In the genomic region with DNA sequence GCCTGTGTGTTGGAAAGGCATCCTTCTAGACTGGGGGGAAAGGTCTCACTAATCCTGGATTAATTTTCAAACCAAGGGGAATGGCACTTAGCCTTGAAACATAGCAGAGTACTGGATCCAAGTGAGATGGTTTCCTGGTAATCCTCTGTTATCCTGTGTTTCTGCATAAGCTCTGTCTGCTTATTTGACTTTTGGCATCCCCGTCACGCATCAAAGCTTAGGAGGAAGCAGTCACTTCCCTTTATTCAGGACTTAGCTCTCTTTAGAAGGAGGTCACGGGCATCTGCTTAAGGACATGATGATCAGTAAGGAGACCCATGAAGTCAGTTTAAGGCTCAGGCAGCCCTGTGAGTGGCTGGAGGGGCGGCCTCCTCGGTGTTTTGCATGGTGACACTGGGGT, we compare ENCODE assay signal across 10 cellular contexts. TPM values are rescaled to one million over a fixed set of nuclear protein-coding genes. Genes with fewer than 3 reads are reported as not detected.
A peak's percentile ranks its signal among the peaks of the same experiment; 100 is the strongest.
DNase-seq lines count a peak whose midpoint lies in the region; ATAC-seq, FAIRE-seq and TF ChIP-seq lines count a peak whose summit lies in the region.
"Had no signal": no experiment of that assay in that cellular context is flagged by ENCODE, and none has a peak within 500 bp of the region (broad histone marks: within the 10 kb centered on the region; RNA-seq: fewer than 3 reads in every experiment).

No MANE protein-coding gene starts in this region.

- H3K36me3 Mint-ChIP-seq in naive thymus-derived CD4-positive, alpha-beta T cell, result peaks cover 0 to 7% (median 0%) of the 10 kb centered on the region in 5 donors
- H3K36me3 Mint-ChIP-seq: activated naive CD4-positive, alpha-beta T cell treated with anti-CD3 and anti-CD28 coated beads, Interleukin-2, amount 50 U/mL, for 24 hours had no signal

- no peak overlapping the region for H3K9ac ChIP-seq in endothelial cell of umbilical vein (replicated peaks; ENCODE audit: extremely low read depth, insufficient read depth, low read length)

- no TSS peak for BruUV-seq in endothelial cell of umbilical vein (replicated peaks; lab: Mats Ljungman, UMichigan)

- no peak for TF ChIP-seq POLR2A in endothelial cell of umbilical vein (IDR thresholded peaks at IDR 0.05; ENCODE audit: low read depth, low read length)
- no peak for TF ChIP-seq POLR2A in vagina (IDR thresholded peaks at IDR 0.05)
- TF ChIP-seq POLR2A in breast epithelium (IDR thresholded peaks at IDR 0.05), result no peak

- CTCF ChIA-PET in endothelial cell of umbilical vein (lab: Charles Lee), result interaction anchor here (0.9 to 2.9 kb wide), 10 partner anchors 10 to 73 kb away, joined by 3 to 11 read pairs (median 6); no protein-coding TSS in a partner anchor
- CTCF ChIA-PET in naive thymus-derived CD4-positive, alpha-beta T cell (lab: Charles Lee), result interaction anchor here (0.6 kb wide), 1 partner anchor 57 kb away, joined by 4 read pairs; no protein-coding TSS in a partner anchor

- H3K27me3 ChIP-seq in endothelial cell of umbilical vein (ENCODE audit: control insufficient read depth in 2 of 2, insufficient read depth in 2 of 2, low read length in 2 of 2), result no peaks in the 10 kb centered on the region
- no peaks in the 10 kb centered on the region for H3K27me3 ChIP-seq in naive thymus-derived CD4-positive, alpha-beta T cell (ENCODE audit: control insufficient read depth in 2 of 2, insufficient read depth in 2 of 2, low read length in 2 of 2)
- no peaks in the 10 kb centered on the region for H3K27me3 ChIP-seq in vagina
- H3K27me3 ChIP-seq in breast epithelium, result no peaks in the 10 kb centered on the region

- no peaks in the 10 kb centered on the region for H3K4me1 Mint-ChIP-seq in naive thymus-derived CD4-positive, alpha-beta T cell
- H3K4me1 Mint-ChIP-seq: activated CD4-positive, alpha-beta T cell treated with anti-CD3 and anti-CD28 coated beads for 36 hours; activated naive CD4-positive, alpha-beta T cell treated with anti-CD3 and anti-CD28 coated beads, Interleukin-2, amount 50 U/mL, for 24 hours had no signal

- no peaks in the 10 kb centered on the region for H3K9me3 Mint-ChIP-seq in naive thymus-derived CD4-positive, alpha-beta T cell
- H3K9me3 Mint-ChIP-seq: activated naive CD4-positive, alpha-beta T cell treated with anti-CD3 and anti-CD28 coated beads, Interleukin-2, amount 50 U/mL, for 24 hours had no signal

- peak; percentile 33 for ATAC-seq in Right ventricle myocardium superior (ENCODE audit: poor library complexity)
- peak; percentile 26 for ATAC-seq in naive thymus-derived CD4-positive, alpha-beta T cell
- ATAC-seq in HG03159 (IDR thresholded peaks at IDR 0.05; ENCODE audit: unreplicated experiment), result no peak
- ATAC-seq: activated CD4-positive, alpha-beta T cell treated with anti-CD3 and anti-CD28 coated beads for 36 hours had no signal

- POLR2A ChIA-PET in endothelial cell of umbilical vein (lab: Charles Lee), result no interaction called here
- POLR2A ChIA-PET in naive thymus-derived CD4-positive, alpha-beta T cell (lab: Charles Lee), result no interaction called here

- TF ChIP-seq CTCF in endothelial cell of umbilical vein (IDR thresholded peaks at IDR 0.05; ENCODE audit: extremely low read depth in 1 of 2, insufficient read depth in 1 of 2, low read depth in 1 of 2, low read length in 2 of 2) (no peak), vagina (IDR thresholded peaks at IDR 0.05) (no peak), breast epithelium (IDR thresholded peaks at IDR 0.05) (no peak)

- no peak overlapping the region for H3K4me3 Mint-ChIP-seq in naive thymus-derived CD4-positive, alpha-beta T cell
- H3K4me3 Mint-ChIP-seq: activated CD4-positive, alpha-beta T cell treated with anti-CD3 and anti-CD28 coated beads for 36 hours; activated naive CD4-positive, alpha-beta T cell treated with anti-CD3 and anti-CD28 coated beads, Interleukin-2, amount 50 U/mL, for 24 hours had no signal

- DNase-seq in Right ventricle myocardium superior (no peak), cardiac septum (ENCODE audit: low spot score) (no peak), endothelial cell of umbilical vein (ENCODE audit: low read depth, low spot score) (peak; percentile 67), vagina (ENCODE audit: extremely low spot score in 2 of 2) (no peak), urothelium cell line (ENCODE audit: low spot score) (no peak), breast epithelium (ENCODE audit: low spot score in 2 of 2) (no peak)
- no peak for DNase-seq in naive thymus-derived CD4-positive, alpha-beta T cell
- DNase-seq: activated CD4-positive, alpha-beta T cell treated with anti-CD3 and anti-CD28 coated beads for 36 hours had no signal

- no peak overlapping the region for H3K27ac Mint-ChIP-seq in naive thymus-derived CD4-positive, alpha-beta T cell
- H3K27ac Mint-ChIP-seq: activated CD4-positive, alpha-beta T cell treated with anti-CD3 and anti-CD28 coated beads for 36 hours; activated naive CD4-positive, alpha-beta T cell treated with anti-CD3 and anti-CD28 coated beads, Interleukin-2, amount 50 U/mL, for 24 hours had no signal

- intact Hi-C loops in Right ventricle myocardium superior (cut with DNase I), result no loop called here
- intact Hi-C loops in cardiac septum (cut with DNase I), result no loop called here
- intact Hi-C loops in endothelial cell of umbilical vein (cut with micrococcal nuclease), result loop anchor here (2.0 kb wide), 1 partner anchor 18 kb away; no protein-coding TSS in a partner anchor
- intact Hi-C loops in naive thymus-derived CD4-positive, alpha-beta T cell (cut with micrococcal nuclease), result no loop called here
- intact Hi-C loops in vagina (cut with DNase I), result no loop called here
- intact Hi-C loops in breast epithelium (cut with DNase I; ENCODE audit: low total_unique reads), result no loop called here

- H3K4me1 ChIP-seq in endothelial cell of umbilical vein (ENCODE audit: control insufficient read depth, extremely low read depth, insufficient read depth, low read length), result peaks cover 45% of the 10 kb centered on the region
- no peaks in the 10 kb centered on the region for H3K4me1 ChIP-seq in naive thymus-derived CD4-positive, alpha-beta T cell (ENCODE audit: control insufficient read depth in 2 of 2, insufficient read depth in 2 of 2, low read length in 2 of 2)
- H3K4me1 ChIP-seq in vagina, result peaks cover 19% of the 10 kb centered on the region
- no peaks in the 10 kb centered on the region for H3K4me1 ChIP-seq in breast epithelium

- no peak overlapping the region for H3K4me3 ChIP-seq in endothelial cell of umbilical vein (replicated peaks in 1 of 3; ENCODE audit: insufficient read depth in 1 of 3, low read depth in 1 of 3, low read length in 3 of 3)
- no peak overlapping the region for H3K4me3 ChIP-seq in naive thymus-derived CD4-positive, alpha-beta T cell (ENCODE audit: low read length)
- H3K4me3 ChIP-seq in vagina, result no peak overlapping the region
- H3K4me3 ChIP-seq in breast epithelium, result no peak overlapping the region

- H3K36me3 ChIP-seq in endothelial cell of umbilical vein (ENCODE audit: control insufficient read depth in 2 of 2, extremely low read depth in 1 of 2, insufficient read depth in 2 of 2, low read length in 2 of 2), result peaks cover 4% of the 10 kb centered on the region in 2 experiments
- H3K36me3 ChIP-seq in naive thymus-derived CD4-positive, alpha-beta T cell (ENCODE audit: control insufficient read depth in 2 of 3, insufficient read depth in 3 of 3, low read length in 3 of 3), result no peaks in the 10 kb centered on the region
- H3K36me3 ChIP-seq in vagina, result no peaks in the 10 kb centered on the region
- no peaks in the 10 kb centered on the region for H3K36me3 ChIP-seq in breast epithelium

- peak overlapping the region; percentile 5 for H3K4me2 ChIP-seq in endothelial cell of umbilical vein (ENCODE audit: insufficient read depth, low read length)

- FAIRE-seq in endothelial cell of umbilical vein (lab: Jason Lieb, UNC), result peak; percentile 84
- no peak for FAIRE-seq in urothelium cell line (lab: Jason Lieb, UNC)

- no peaks in the 10 kb centered on the region for H3K9me3 ChIP-seq in endothelial cell of umbilical vein (replicated peaks; ENCODE audit: control insufficient read depth, insufficient read depth, low read length)
- no peaks in the 10 kb centered on the region for H3K9me3 ChIP-seq in naive thymus-derived CD4-positive, alpha-beta T cell (ENCODE audit: control insufficient read depth in 2 of 3, low read length in 3 of 3)
- no peaks in the 10 kb centered on the region for H3K9me3 ChIP-seq in vagina
- no peaks in the 10 kb centered on the region for H3K9me3 ChIP-seq in breast epithelium

- no peaks in the 10 kb centered on the region for H3K79me2 ChIP-seq in endothelial cell of umbilical vein (ENCODE audit: control insufficient read depth, insufficient read depth, low read length)

- H3K27ac ChIP-seq in endothelial cell of umbilical vein (ENCODE audit: insufficient read depth, low read depth, low read length), result peak overlapping the region; percentile 22
- H3K27ac ChIP-seq in naive thymus-derived CD4-positive, alpha-beta T cell (ENCODE audit: low read depth, low read length), result no peak overlapping the region
- H3K27ac ChIP-seq in vagina, result peak overlapping the region; percentile 65
- peak overlapping the region in 1 of 2 donors; percentile 61 for H3K27ac ChIP-seq in breast epithelium

- dilution Hi-C loops in endothelial cell of umbilical vein (cut with MboI; ENCODE audit: extremely low pct_ligation_motif_present, low sequenced_read_pairs), result no loop called here

- H3K9me1 ChIP-seq in endothelial cell of umbilical vein (replicated peaks; ENCODE audit: control insufficient read depth, extremely low read depth, insufficient read depth, low read length), result no peaks in the 10 kb centered on the region

- H2AFZ ChIP-seq in endothelial cell of umbilical vein (ENCODE audit: low read depth, low read length), result no peak overlapping the region

- H3K27me3 Mint-ChIP-seq in naive thymus-derived CD4-positive, alpha-beta T cell, result peaks cover 0 to 3% (median 0%) of the 10 kb centered on the region in 5 donors
- H3K27me3 Mint-ChIP-seq: activated CD4-positive, alpha-beta T cell treated with anti-CD3 and anti-CD28 coated beads for 36 hours; activated naive CD4-positive, alpha-beta T cell treated with anti-CD3 and anti-CD28 coated beads, Interleukin-2, amount 50 U/mL, for 24 hours had no signal

- no peaks in the 10 kb centered on the region for H4K20me1 ChIP-seq in endothelial cell of umbilical vein (replicated peaks; ENCODE audit: control insufficient read depth, extremely low read depth, insufficient read depth, low read length)

RNA-seq across cellular contexts. Expression of a gene that starts 30.0 kb away (rescaled TPM):
- 9.5 TPM for total RNA-seq in Right ventricle myocardium superior
- total RNA-seq in cardiac septum, result 6.9 TPM
- 78.4 and 100 TPM in 2 replicates for total RNA-seq in endothelial cell of umbilical vein
- polyA plus RNA-seq in endothelial cell of umbilical vein, result 166 and 189 TPM in 2 replicates
- 105 and 118 TPM in 2 replicates for polyA plus RNA-seq in endothelial cell of umbilical vein (2011; cell fraction: cytosol; rRNA removed)
- 69.7 and 75.3 TPM in 2 replicates for polyA plus RNA-seq in endothelial cell of umbilical vein (2011; cell fraction: nucleus; rRNA removed)
- 50.5 and 94.9 TPM in 2 replicates for polyA plus RNA-seq in endothelial cell of umbilical vein (2012)
- polyA minus RNA-seq in endothelial cell of umbilical vein, result 120 and 174 TPM in 2 replicates
- polyA minus RNA-seq in endothelial cell of umbilical vein (2011; cell fraction: cytosol; rRNA and poly(A)+ RNA removed), result 10.7 TPM
- polyA minus RNA-seq in endothelial cell of umbilical vein (2011; cell fraction: nucleus; rRNA and poly(A)+ RNA removed), result 50.8 and 57.3 TPM in 2 replicates
- 1 to 10 TPM; 1.2 to 7.2 (median 1.9) TPM for total RNA-seq in naive thymus-derived CD4-positive, alpha-beta T cell
- polyA plus RNA-seq in naive thymus-derived CD4-positive, alpha-beta T cell, result 1 to 10 TPM; 2.1 to 3.5 TPM
- total RNA-seq in vagina, result 26.5 TPM
- total RNA-seq in breast epithelium, result 10 to 100 TPM; 53.3 to 89.5 (median 65.0) TPM
